In genomic region chr6:154821638-154822037, GRCh38 we compare ENCODE assay signal across 19 cellular contexts.
DNase-seq lines count a peak whose midpoint lies in the region; ATAC-seq and TF ChIP-seq lines count a peak whose summit lies in the region.
"Had no signal": no experiment of that assay in that cellular context is flagged by ENCODE, and none has a peak within 500 bp of the region (broad histone marks: within the 10 kb centered on the region; RNA-seq: fewer than 3 reads in every experiment).

No MANE protein-coding gene starts in this region.

- CTCF ChIA-PET in T-cell (lab: Charles Lee): no interaction called here

- H3K36me3 Mint-ChIP-seq in activated T-cell treated with anti-CD3 and anti-CD28 coated beads, Interleukin-2, amount 50 U/mL, for 72 hours (ENCODE audit: insufficient read depth in 2 of 2): peaks cover 5 to 42% of the 10 kb centered on the region in 2 donors
- peaks cover 51% of the 10 kb centered on the region for H3K36me3 Mint-ChIP-seq in activated T-cell treated with anti-CD3 and anti-CD28 coated beads, Interleukin-2, amount 50 U/mL, for 4 hours (ENCODE audit: insufficient read depth)
- H3K36me3 Mint-ChIP-seq in T-cell (peaks cover 56% of the 10 kb centered on the region), glutamatergic neuron (ENCODE audit: unreplicated experiment) (no peaks in the 10 kb centered on the region)
- peaks cover 90% of the 10 kb centered on the region for H3K36me3 Mint-ChIP-seq in stimulated activated effector memory CD8-positive, alpha-beta T cell treated with anti-CD3 and anti-CD28 coated beads, Interleukin-12 subunit alpha, Interleukin-12 subunit beta, amount 100 ng/mL, for 72 hours

- no peaks in the 10 kb centered on the region for H3K27me3 Mint-ChIP-seq in activated T-cell treated with anti-CD3 and anti-CD28 coated beads, Interleukin-2, amount 50 U/mL, for 72 hours (ENCODE audit: low read depth)
- H3K27me3 Mint-ChIP-seq in activated T-cell treated with anti-CD3 and anti-CD28 coated beads, Interleukin-2, amount 50 U/mL, for 4 hours (ENCODE audit: low read depth): no peaks in the 10 kb centered on the region
- H3K27me3 Mint-ChIP-seq in T-cell (no peaks in the 10 kb centered on the region), glutamatergic neuron (ENCODE audit: unreplicated experiment) (no peaks in the 10 kb centered on the region)

- no peak overlapping the region for H3K4me3 Mint-ChIP-seq in activated T-cell treated with anti-CD3 and anti-CD28 coated beads, Interleukin-2, amount 50 U/mL, for 72 hours
- no peak overlapping the region for H3K4me3 Mint-ChIP-seq in activated T-cell treated with anti-CD3 and anti-CD28 coated beads, Interleukin-2, amount 50 U/mL, for 4 hours
- no peak overlapping the region for H3K4me3 Mint-ChIP-seq in T-cell
- no peak overlapping the region for H3K4me3 Mint-ChIP-seq in glutamatergic neuron (ENCODE audit: unreplicated experiment)
- H3K4me3 Mint-ChIP-seq in stimulated activated effector memory CD8-positive, alpha-beta T cell treated with anti-CD3 and anti-CD28 coated beads, Interleukin-12 subunit alpha, Interleukin-12 subunit beta, amount 100 ng/mL, for 72 hours: no peak overlapping the region

- no peaks in the 10 kb centered on the region for H3K9me3 Mint-ChIP-seq in activated T-cell treated with anti-CD3 and anti-CD28 coated beads, Interleukin-2, amount 50 U/mL, for 72 hours
- H3K9me3 Mint-ChIP-seq in activated T-cell treated with anti-CD3 and anti-CD28 coated beads, Interleukin-2, amount 50 U/mL, for 4 hours: no peaks in the 10 kb centered on the region
- H3K9me3 Mint-ChIP-seq in T-cell (no peaks in the 10 kb centered on the region), glutamatergic neuron (ENCODE audit: unreplicated experiment) (no peaks in the 10 kb centered on the region)
- no peaks in the 10 kb centered on the region for H3K9me3 Mint-ChIP-seq in stimulated activated effector memory CD8-positive, alpha-beta T cell treated with anti-CD3 and anti-CD28 coated beads, Interleukin-12 subunit alpha, Interleukin-12 subunit beta, amount 100 ng/mL, for 72 hours

- no peak for TF ChIP-seq CTCF in glutamatergic neuron (IDR thresholded peaks at IDR 0.05; ENCODE audit: partially characterized antibody, unreplicated experiment)

- no peaks in the 10 kb centered on the region for H3K4me1 Mint-ChIP-seq in activated T-cell treated with anti-CD3 and anti-CD28 coated beads, Interleukin-2, amount 50 U/mL, for 72 hours (ENCODE audit: low read depth)
- peaks cover 10% of the 10 kb centered on the region for H3K4me1 Mint-ChIP-seq in activated T-cell treated with anti-CD3 and anti-CD28 coated beads, Interleukin-2, amount 50 U/mL, for 4 hours (ENCODE audit: low read depth)
- peaks cover 12 to 18% (median 15%) of the 10 kb centered on the region in 3 donors for H3K4me1 Mint-ChIP-seq in T-cell
- H3K4me1 Mint-ChIP-seq in glutamatergic neuron (ENCODE audit: low read depth, unreplicated experiment): peaks cover 4% of the 10 kb centered on the region
- peaks cover 8% of the 10 kb centered on the region for H3K4me1 Mint-ChIP-seq in stimulated activated effector memory CD8-positive, alpha-beta T cell treated with anti-CD3 and anti-CD28 coated beads, Interleukin-12 subunit alpha, Interleukin-12 subunit beta, amount 100 ng/mL, for 72 hours

- ATAC-seq in activated T-cell treated with anti-CD3 and anti-CD28 coated beads, Interleukin-2, amount 50 U/mL, for 72 hours (replicated peaks in 1 of 2): no peak
- no peak for ATAC-seq in activated T-cell treated with anti-CD3 and anti-CD28 coated beads, Interleukin-2, amount 50 U/mL, for 4 hours
- ATAC-seq in T-cell (replicated peaks in 1 of 4): no peak
- no peak for ATAC-seq in stimulated activated effector memory CD8-positive, alpha-beta T cell treated with anti-CD3 and anti-CD28 coated beads, Interleukin-12 subunit alpha, Interleukin-12 subunit beta, amount 100 ng/mL, for 72 hours
- ATAC-seq in GM19452 (IDR thresholded peaks at IDR 0.05; ENCODE audit: unreplicated experiment): no peak
- no peak for ATAC-seq in GM18861 (IDR thresholded peaks at IDR 0.05; ENCODE audit: unreplicated experiment)
- ATAC-seq: HCT116, left lung had no signal

- POLR2A ChIA-PET in T-cell (lab: Charles Lee): no interaction called here

- H3K27ac Mint-ChIP-seq in activated T-cell treated with anti-CD3 and anti-CD28 coated beads, Interleukin-2, amount 50 U/mL, for 72 hours: peak overlapping the region; percentile 30
- H3K27ac Mint-ChIP-seq in T-cell: peak overlapping the region; percentile 26 to 53
- peak overlapping the region; percentile 60 for H3K27ac Mint-ChIP-seq in glutamatergic neuron (ENCODE audit: unreplicated experiment)
- H3K27ac Mint-ChIP-seq in stimulated activated effector memory CD8-positive, alpha-beta T cell treated with anti-CD3 and anti-CD28 coated beads, Interleukin-12 subunit alpha, Interleukin-12 subunit beta, amount 100 ng/mL, for 72 hours: peak overlapping the region; percentile 1

- no peak for DNase-seq in activated T-cell treated with anti-CD3 and anti-CD28 coated beads, Interleukin-2, amount 50 U/mL, for 72 hours
- DNase-seq in activated T-cell treated with anti-CD3 and anti-CD28 coated beads, Interleukin-2, amount 50 U/mL, for 4 hours: no peak
- DNase-seq in T-cell (no peak), glutamatergic neuron (no peak), ecto neural progenitor cell (ENCODE audit: low spot score) (no peak)
- DNase-seq in stimulated activated effector memory CD8-positive, alpha-beta T cell treated with anti-CD3 and anti-CD28 coated beads, Interleukin-12 subunit alpha, Interleukin-12 subunit beta, amount 100 ng/mL, for 72 hours (ENCODE audit: low spot score in 2 of 2): no peak
- DNase-seq: activated effector memory CD4-positive, alpha-beta T cell treated with Interleukin-2 at 50 U/mL for 16 hours; BE2C; effector CD8-positive, alpha-beta T cell; foreskin melanocyte; left lung; NCI-H187 treated with DMSO at 0.1 percent for 48 hours; NCI-H226; NCI-H748 treated with DMSO at 0.1 percent for 48 hours; stimulated activated CD8-positive, alpha-beta memory T cell treated with anti-CD3 and anti-CD28 coated beads, Interleukin-4, amount 100 ng/mL, for 48 hours; T-helper 2 cell had no signal

Comparison
In these comparisons a context has a peak if more than half of its experiments do, and no peak if none do; other contexts are left out.
1. H3K27ac Mint-ChIP-seq: peak in every context shown above with its lines; median percentile 60 in glutamatergic neuron; 40 in T-cell; 30 in activated T-cell treated with anti-CD3 and anti-CD28 coated beads, Interleukin-2, amount 50 U/mL, for 72 hours; 1 in stimulated activated effector memory CD8-positive, alpha-beta T cell treated with anti-CD3 and anti-CD28 coated beads, Interleukin-12 subunit alpha, Interleukin-12 subunit beta, amount 100 ng/mL, for 72 hours.